20 cellular contexts compared by ENCODE assay signal in the genomic region with DNA sequence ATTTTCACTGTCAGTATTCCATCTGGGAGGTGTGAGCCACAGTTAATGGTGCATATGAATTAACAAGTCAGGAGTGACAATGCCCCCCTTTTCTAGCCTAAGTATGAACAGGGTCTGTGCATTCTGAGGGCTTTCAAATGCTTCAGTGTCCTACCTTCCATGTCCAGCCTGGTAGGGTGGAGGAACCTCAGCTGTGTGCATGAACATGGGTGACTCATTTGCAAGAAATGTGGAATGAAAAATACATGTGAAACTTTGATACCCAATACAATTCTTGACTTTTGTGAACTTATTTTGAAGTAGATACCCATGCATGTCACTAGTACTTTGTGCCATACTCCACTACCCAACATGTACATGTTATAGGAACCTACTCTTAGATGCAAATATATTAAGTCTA.
DNase-seq lines count a peak whose midpoint lies in the region; ATAC-seq and TF ChIP-seq lines count a peak whose summit lies in the region.
"Had no signal": no experiment of that assay in that cellular context is flagged by ENCODE, and none has a peak within 500 bp of the region (broad histone marks: within the 10 kb centered on the region; RNA-seq: fewer than 3 reads in every experiment).

No MANE protein-coding gene starts in this region.

- H3K79me2 ChIP-seq in PC-3 (ENCODE audit: low read length), result no peaks in the 10 kb centered on the region

- TF ChIP-seq EP300 in upper lobe of left lung (IDR thresholded peaks at IDR 0.05), result no peak

- CTCF ChIA-PET in PC-3 (lab: Charles Lee), result no interaction called here

- ATAC-seq in PC-3 (no peak), upper lobe of left lung (ENCODE audit: low FRiP score in 2 of 2) (no peak)
- ATAC-seq: A549, HepG2 had no signal

- H3K9me2 ChIP-seq in PC-3 (replicated peaks; ENCODE audit: low read length), result no peaks in the 10 kb centered on the region

- no peaks in the 10 kb centered on the region for H3F3A ChIP-seq in PC-3 (ENCODE audit: low read length, unreplicated experiment)

- intact Hi-C loops in PC-3 (cut with micrococcal nuclease), result no loop called here

- TF ChIP-seq CTCF in PC-3 (conservative IDR thresholded peaks at IDR 0.05; ENCODE audit: low read depth, low read length) (no peak), upper lobe of left lung (IDR thresholded peaks at IDR 0.05) (no peak)

- no TSS peak for BruUV-seq in PC-3 (replicated peaks; lab: Mats Ljungman, UMichigan)

- no peak overlapping the region for H3K9ac ChIP-seq in PC-3 (ENCODE audit: low read length)
- H3K9ac ChIP-seq: KMS-11 had no signal

- H3K4me3 ChIP-seq in PC-3 (ENCODE audit: low read length) (no peak overlapping the region), upper lobe of left lung (no peak overlapping the region)
- H3K4me3 ChIP-seq: A549, SJSA1 had no signal

- POLR2A ChIA-PET in PC-3 (lab: Charles Lee; ENCODE audit: unreplicated experiment), result no interaction called here

- H3K27me3 ChIP-seq in PC-3 (ENCODE audit: low read length) (no peaks in the 10 kb centered on the region), upper lobe of left lung (no peaks in the 10 kb centered on the region)
- H3K27me3 ChIP-seq: SJSA1 had no signal

- no peaks in the 10 kb centered on the region for H4K20me1 ChIP-seq in PC-3 (ENCODE audit: low read length)

- H2AFZ ChIP-seq in PC-3 (ENCODE audit: low read length), result no peak overlapping the region

- DNase-seq in ELR (ENCODE audit: low read depth) (peak; percentile 58), PC-3 (peak; percentile 36), epithelial cell of prostate (ENCODE audit: low read depth, low spot score) (no peak), iris pigment epithelial cell (ENCODE audit: low read depth) (peak; percentile 41), CD1c-positive myeloid dendritic cell (ENCODE audit: extremely low spot score) (no peak), upper lobe of left lung (no peak), T-helper 1 cell (no peak), GM19238 (ENCODE audit: insufficient read length, low spot score) (no peak)
- DNase-seq: COR-L47, MM.1S, NCI-H1092 treated with DMSO at 0.1 percent for 48 hours, NCI-H1694, NCI-H2107, NCI-H2227 treated with DMSO at 0.1 percent for 48 hours, NCI-H526 treated with DMSO at 0.1 percent for 48 hours had no signal

- H3K4me1 ChIP-seq in PC-3 (ENCODE audit: insufficient read depth, low read length) (no peaks in the 10 kb centered on the region), upper lobe of left lung (no peaks in the 10 kb centered on the region)
- H3K4me1 ChIP-seq: A549 had no signal

- no peak overlapping the region for H3K27ac ChIP-seq in PC-3 (ENCODE audit: low read length)
- peak overlapping the region; percentile 51 for H3K27ac ChIP-seq in epithelial cell of prostate
- no peak overlapping the region for H3K27ac ChIP-seq in upper lobe of left lung
- H3K27ac ChIP-seq: A549, C4-2B, KMS-11, SJSA1 had no signal

- no peaks in the 10 kb centered on the region for H3K36me3 ChIP-seq in PC-3 (ENCODE audit: low read depth, low read length)
- H3K36me3 ChIP-seq in upper lobe of left lung, result no peaks in the 10 kb centered on the region
- H3K36me3 ChIP-seq: SJSA1 had no signal

- no peak overlapping the region for H3K4me2 ChIP-seq in PC-3 (ENCODE audit: low read length)
- H3K4me2 ChIP-seq: A549, KMS-11 had no signal

- no peak for TF ChIP-seq POLR2A in upper lobe of left lung (IDR thresholded peaks at IDR 0.05)

- no peaks in the 10 kb centered on the region for H3K9me3 ChIP-seq in PC-3 (ENCODE audit: low read length)
- H3K9me3 ChIP-seq in upper lobe of left lung, result no peaks in the 10 kb centered on the region
- H3K9me3 ChIP-seq: A549, SJSA1 had no signal

Comparison
In these comparisons a context has a peak if more than half of its experiments do, and no peak if none do; other contexts are left out.
1. DNase-seq: peak in ELR (single experiment), PC-3 (single experiment) and iris pigment epithelial cell (single experiment); none in epithelial cell of prostate (single experiment), CD1c-positive myeloid dendritic cell (single experiment), upper lobe of left lung (0 of 2), T-helper 1 cell (0 of 5) and GM19238 (single experiment).